12 cellular contexts compared by ENCODE assay signal in genomic region chr1:212161231-212161781, GRCh38.
A peak's percentile ranks its signal among the peaks of the same experiment; 100 is the strongest.
DNase-seq lines count a peak whose midpoint lies in the region; ATAC-seq and TF ChIP-seq lines count a peak whose summit lies in the region.
"Had no signal": no experiment of that assay in that cellular context is flagged by ENCODE, and none has a peak within 500 bp of the region (broad histone marks: within the 10 kb centered on the region; RNA-seq: fewer than 3 reads in every experiment).

No MANE protein-coding gene starts in this region.

- H3K27me3 ChIP-seq in KMS-11 (ENCODE audit: insufficient read depth, low read depth): peaks cover 21% of the 10 kb centered on the region

- no peak overlapping the region for H3K4me3 Mint-ChIP-seq in activated naive CD8-positive, alpha-beta T cell treated with anti-CD3 and anti-CD28 coated beads, Interleukin-2, amount 10 ng/mL, durations not matched to agents 7 days and 5 days
- H3K4me3 Mint-ChIP-seq in type B pancreatic cell (no peak overlapping the region), immature natural killer cell (no peak overlapping the region)
- H3K4me3 Mint-ChIP-seq: dendritic cell treated with granulocyte-macrophage colony-stimulating factor and Interleukin-4, amounts not matched to agents 40 ng/mL and 50 ng/mL, for 4 days; nephron had no signal

- no peaks in the 10 kb centered on the region for H4K20me1 ChIP-seq in KMS-11 (ENCODE audit: insufficient read depth)

- TF ChIP-seq CTCF in KMS-11 (conservative IDR thresholded peaks at IDR 0.05; ENCODE audit: low read depth, low read length): no peak
- no peak for TF ChIP-seq CTCF in mucosa of descending colon (IDR thresholded peaks at IDR 0.05)
- TF ChIP-seq CTCF in type B pancreatic cell (conservative IDR thresholded peaks at IDR 0.05): no peak

- POLR2A ChIA-PET in activated naive CD8-positive, alpha-beta T cell treated with anti-CD3 and anti-CD28 coated beads, Interleukin-2, amount 10 ng/mL, durations not matched to agents 7 days and 5 days (lab: Charles Lee): interaction anchor here (1.1 kb wide), 1 partner anchor 9 kb away, joined by 3 read pairs; no protein-coding TSS in a partner anchor

- H2AFZ ChIP-seq in KMS-11 (ENCODE audit: low read depth): no peak overlapping the region

- no peak overlapping the region for H3K9ac ChIP-seq in KMS-11

- no peaks in the 10 kb centered on the region for H3K9me3 Mint-ChIP-seq in activated naive CD8-positive, alpha-beta T cell treated with anti-CD3 and anti-CD28 coated beads, Interleukin-2, amount 10 ng/mL, durations not matched to agents 7 days and 5 days
- no peaks in the 10 kb centered on the region for H3K9me3 Mint-ChIP-seq in type B pancreatic cell
- H3K9me3 Mint-ChIP-seq in immature natural killer cell: no peaks in the 10 kb centered on the region
- H3K9me3 Mint-ChIP-seq: dendritic cell treated with granulocyte-macrophage colony-stimulating factor and Interleukin-4, amounts not matched to agents 40 ng/mL and 50 ng/mL, for 4 days; nephron had no signal

- H3K27ac ChIP-seq in KMS-11: peak overlapping the region; percentile 2; the same call in 1 of the 2 replicates
- H3K27ac ChIP-seq: thoracic aorta had no signal

- H3K36me3 ChIP-seq in KMS-11 (ENCODE audit: insufficient read depth): no peaks in the 10 kb centered on the region
- no peaks in the 10 kb centered on the region for H3K36me3 ChIP-seq in mucosa of descending colon (ENCODE audit: low read depth)
- H3K36me3 ChIP-seq: thoracic aorta had no signal

- peak overlapping the region; percentile 74 for H3K4me2 ChIP-seq in KMS-11

- H3K4me1 ChIP-seq in KMS-11 (ENCODE audit: low read depth, poor library complexity, severe bottlenecking) (peaks cover 66% of the 10 kb centered on the region), mucosa of descending colon (ENCODE audit: low read depth) (peaks cover 6% of the 10 kb centered on the region)

- no peaks in the 10 kb centered on the region for H3K9me3 ChIP-seq in mucosa of descending colon
- H3K9me3 ChIP-seq: thoracic aorta had no signal

- H3K79me2 ChIP-seq in KMS-11 (ENCODE audit: insufficient read depth, low read depth): no peaks in the 10 kb centered on the region

- no peaks in the 10 kb centered on the region for H3K27me3 Mint-ChIP-seq in activated naive CD8-positive, alpha-beta T cell treated with anti-CD3 and anti-CD28 coated beads, Interleukin-2, amount 10 ng/mL, durations not matched to agents 7 days and 5 days
- H3K27me3 Mint-ChIP-seq in type B pancreatic cell (no peaks in the 10 kb centered on the region), immature natural killer cell (ENCODE audit: low read depth in 3 of 3) (peaks cover 0 to 1% (median 0%) of the 10 kb centered on the region in 3 donors)
- H3K27me3 Mint-ChIP-seq: dendritic cell treated with granulocyte-macrophage colony-stimulating factor and Interleukin-4, amounts not matched to agents 40 ng/mL and 50 ng/mL, for 4 days had no signal

- peak; percentile 85 for DNase-seq in ELR (ENCODE audit: low read depth)
- no peak for DNase-seq in activated naive CD8-positive, alpha-beta T cell treated with anti-CD3 and anti-CD28 coated beads, Interleukin-2, amount 10 ng/mL, durations not matched to agents 7 days and 5 days
- no peak for DNase-seq in mucosa of descending colon
- DNase-seq in ureter (ENCODE audit: low spot score): no peak
- no peak for DNase-seq in type B pancreatic cell (ENCODE audit: extremely low spot score, unreplicated experiment)
- no peak for DNase-seq in ecto neural progenitor cell (ENCODE audit: low spot score)
- DNase-seq in immature natural killer cell: no peak
- DNase-seq: SW 1271 had no signal

- H3K36me3 Mint-ChIP-seq in activated naive CD8-positive, alpha-beta T cell treated with anti-CD3 and anti-CD28 coated beads, Interleukin-2, amount 10 ng/mL, durations not matched to agents 7 days and 5 days: peaks cover 7% of the 10 kb centered on the region
- no peaks in the 10 kb centered on the region for H3K36me3 Mint-ChIP-seq in type B pancreatic cell
- no peaks in the 10 kb centered on the region for H3K36me3 Mint-ChIP-seq in immature natural killer cell

- intact Hi-C loops in mucosa of descending colon (cut with DNase I, micrococcal nuclease): no loop called here

- H3K4me3 ChIP-seq in KMS-11 (IDR thresholded peaks at IDR 0.05; ENCODE audit: insufficient read depth, low read depth, low read length) (no peak overlapping the region), mucosa of descending colon (no peak overlapping the region)
- H3K4me3 ChIP-seq: thoracic aorta had no signal

- peaks cover 25% of the 10 kb centered on the region for H3K4me1 Mint-ChIP-seq in activated naive CD8-positive, alpha-beta T cell treated with anti-CD3 and anti-CD28 coated beads, Interleukin-2, amount 10 ng/mL, durations not matched to agents 7 days and 5 days
- no peaks in the 10 kb centered on the region for H3K4me1 Mint-ChIP-seq in type B pancreatic cell (ENCODE audit: unreplicated experiment)
- H3K4me1 Mint-ChIP-seq in immature natural killer cell: peaks cover 30 to 32% of the 10 kb centered on the region in 2 donors

- H3K27ac Mint-ChIP-seq in activated naive CD8-positive, alpha-beta T cell treated with anti-CD3 and anti-CD28 coated beads, Interleukin-2, amount 10 ng/mL, durations not matched to agents 7 days and 5 days: no peak overlapping the region
- H3K27ac Mint-ChIP-seq in type B pancreatic cell: no peak overlapping the region
- no peak overlapping the region for H3K27ac Mint-ChIP-seq in immature natural killer cell
- H3K27ac Mint-ChIP-seq: dendritic cell treated with granulocyte-macrophage colony-stimulating factor and Interleukin-4, amounts not matched to agents 40 ng/mL and 50 ng/mL, for 4 days; nephron had no signal

- peak; percentile 21 for ATAC-seq in activated naive CD8-positive, alpha-beta T cell treated with anti-CD3 and anti-CD28 coated beads, Interleukin-2, amount 10 ng/mL, durations not matched to agents 7 days and 5 days (ENCODE audit: low read depth)
- ATAC-seq in mucosa of descending colon: peak; percentile 33
